In the genomic region with DNA sequence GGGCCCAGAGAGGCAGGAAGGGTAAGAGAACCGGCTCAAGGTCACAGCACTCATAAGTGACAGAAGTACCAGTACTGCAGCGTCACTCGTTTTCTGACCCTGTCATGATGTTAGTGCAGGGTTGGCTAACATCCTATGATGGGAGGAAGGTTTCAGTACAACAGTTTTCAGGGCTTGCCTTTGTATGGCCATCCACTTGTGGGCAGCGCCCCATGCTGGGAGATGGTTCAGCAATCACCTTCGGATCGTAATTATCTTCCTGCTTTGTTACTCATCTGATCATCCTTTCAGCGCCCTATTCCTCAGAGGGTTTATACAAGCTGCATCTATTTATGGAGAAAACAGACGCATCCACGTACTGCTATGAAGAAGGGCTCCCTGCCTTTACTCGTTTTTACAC, we compare ENCODE assay signal across 1 cellular context.
TF ChIP-seq lines count a peak whose summit lies in the region.

No MANE protein-coding gene starts in this region.

TF ChIP-seq in GM23338, 12 proteins besides CTCF, POLR2A, EP300 and RAD21 (continued from another document):
- no peak for TF ChIP-seq ZNF462 (CRISPR knock-in tag; IDR thresholded peaks at IDR 0.05)
- no peak for TF ChIP-seq REST (IDR thresholded peaks at IDR 0.05; ENCODE audit: unreplicated experiment)
- no peak for TF ChIP-seq ZNF331 (CRISPR knock-in tag; IDR thresholded peaks at IDR 0.05; ENCODE audit: low read depth)
- TF ChIP-seq NANOG (IDR thresholded peaks at IDR 0.05; ENCODE audit: borderline replicate concordance), result no peak
- no peak for TF ChIP-seq EZH2 (IDR thresholded peaks at IDR 0.05; ENCODE audit: low read depth, unreplicated experiment)
- no peak for TF ChIP-seq JUNB (IDR thresholded peaks at IDR 0.05; ENCODE audit: unreplicated experiment)
- TF ChIP-seq CREB1 (CRISPR knock-in tag; IDR thresholded peaks at IDR 0.05; ENCODE audit: low read depth), result no peak
- no peak for TF ChIP-seq STAT1 (IDR thresholded peaks at IDR 0.05; ENCODE audit: unreplicated experiment)
- TF ChIP-seq ZNF114 (CRISPR knock-in tag; IDR thresholded peaks at IDR 0.05), result no peak
- TF ChIP-seq POLR2AphosphoS5 (IDR thresholded peaks at IDR 0.05; ENCODE audit: low read depth), result no peak
TF ChIP-seq in GM23338: peak in this region for 0.
